Comparison of ENCODE assay signal across 18 cellular contexts in genomic region chr17:69357701-69358100, GRCh38. TPM values are rescaled to one million over a fixed set of nuclear protein-coding genes. Genes with fewer than 3 reads are reported as not detected.
DNase-seq lines count a peak whose midpoint lies in the region; ATAC-seq and TF ChIP-seq lines count a peak whose summit lies in the region.
"Had no signal": no experiment of that assay in that cellular context is flagged by ENCODE, and none has a peak within 500 bp of the region (broad histone marks: within the 10 kb centered on the region; RNA-seq: fewer than 3 reads in every experiment).

No MANE protein-coding gene starts in this region.

- no peak overlapping the region for H3K27ac Mint-ChIP-seq in MCF 10A (ENCODE audit: low read depth, unreplicated experiment)
- H3K27ac Mint-ChIP-seq in stimulated activated naive B cell treated with anti-CD40 and anti-IgM and Interleukin-4, amounts not matched to agents 10 μg/mL and 1 μg/mL and 100 μg/mL, for 72 hours: no peak overlapping the region
- H3K27ac Mint-ChIP-seq: HFFc6 had no signal

- H3K27me3 ChIP-seq in breast epithelium (no peaks in the 10 kb centered on the region), suprapubic skin (no peaks in the 10 kb centered on the region)
- H3K27me3 ChIP-seq: pancreas, testis had no signal

- no TSS peak for BruUV-seq in MCF 10A (replicated peaks; lab: Mats Ljungman, UMichigan)

- H3K36me3 Mint-ChIP-seq in MCF 10A (ENCODE audit: insufficient read depth, unreplicated experiment): no peaks in the 10 kb centered on the region
- no peaks in the 10 kb centered on the region for H3K36me3 Mint-ChIP-seq in stimulated activated naive B cell treated with anti-CD40 and anti-IgM and Interleukin-4, amounts not matched to agents 10 μg/mL and 1 μg/mL and 100 μg/mL, for 72 hours

- no peaks in the 10 kb centered on the region for H3K4me1 Mint-ChIP-seq in MCF 10A (ENCODE audit: insufficient read depth, unreplicated experiment)
- no peaks in the 10 kb centered on the region for H3K4me1 Mint-ChIP-seq in stimulated activated naive B cell treated with anti-CD40 and anti-IgM and Interleukin-4, amounts not matched to agents 10 μg/mL and 1 μg/mL and 100 μg/mL, for 72 hours

- H3K4me3 ChIP-seq in breast epithelium: no peak overlapping the region
- H3K4me3 ChIP-seq in epithelial cell of proximal tubule (ENCODE audit: low read depth, low read length): no peak overlapping the region
- H3K4me3 ChIP-seq in suprapubic skin: no peak overlapping the region
- H3K4me3 ChIP-seq: gastroesophageal sphincter, pancreas, testis had no signal

- no peaks in the 10 kb centered on the region for H3K36me3 ChIP-seq in breast epithelium
- H3K36me3 ChIP-seq in suprapubic skin: no peaks in the 10 kb centered on the region
- H3K36me3 ChIP-seq: gastroesophageal sphincter, pancreas had no signal

- H3K27ac ChIP-seq in breast epithelium (no peak overlapping the region), suprapubic skin (no peak overlapping the region)
- H3K27ac ChIP-seq: gastroesophageal sphincter, pancreas, testis had no signal

- no peaks in the 10 kb centered on the region for H3K4me1 ChIP-seq in breast epithelium
- no peaks in the 10 kb centered on the region for H3K4me1 ChIP-seq in suprapubic skin
- H3K4me1 ChIP-seq: gastroesophageal sphincter, pancreas, testis had no signal

- H3K27me3 Mint-ChIP-seq in MCF 10A (ENCODE audit: insufficient read depth, unreplicated experiment): no peaks in the 10 kb centered on the region
- H3K27me3 Mint-ChIP-seq in stimulated activated naive B cell treated with anti-CD40 and anti-IgM and Interleukin-4, amounts not matched to agents 10 μg/mL and 1 μg/mL and 100 μg/mL, for 72 hours: peaks cover 11 to 23% of the 10 kb centered on the region in 2 donors

- WGBS in suprapubic skin: 38% methylated on average over 2 of the region's 2 CpGs

- POLR2A ChIA-PET in MCF 10A (lab: Yijun Ruan, JAX): interaction anchor here (0.5 to 1.8 kb wide), 3 partner anchors 31 to 145 kb away, joined by 3 to 7 read pairs (median 5); partner anchors contain the start of gene ABCA5

- CTCF ChIA-PET in MCF 10A (lab: Yijun Ruan, JAX): interaction anchor here (0.7 to 2.0 kb wide), 3 partner anchors 23 to 173 kb away, joined by 3 to 7 read pairs (median 3); no protein-coding TSS in a partner anchor

- TF ChIP-seq POLR2A in breast epithelium (IDR thresholded peaks at IDR 0.05) (no peak), suprapubic skin (IDR thresholded peaks at IDR 0.05) (no peak)

- no peak for TF ChIP-seq CTCF in MCF 10A (IDR thresholded peaks at IDR 0.05; ENCODE audit: unreplicated experiment)
- no peak for TF ChIP-seq CTCF in breast epithelium (IDR thresholded peaks at IDR 0.05)
- TF ChIP-seq CTCF in epithelial cell of proximal tubule (conservative IDR thresholded peaks at IDR 0.05; ENCODE audit: low read depth, low read length): peak; percentile 36
- TF ChIP-seq CTCF in suprapubic skin (IDR thresholded peaks at IDR 0.05): no peak

- no peaks in the 10 kb centered on the region for H3K9me3 Mint-ChIP-seq in MCF 10A (ENCODE audit: unreplicated experiment)
- H3K9me3 Mint-ChIP-seq in stimulated activated naive B cell treated with anti-CD40 and anti-IgM and Interleukin-4, amounts not matched to agents 10 μg/mL and 1 μg/mL and 100 μg/mL, for 72 hours: no peaks in the 10 kb centered on the region
- H3K9me3 Mint-ChIP-seq: HFFc6 had no signal

- peak; percentile 34 for DNase-seq in MCF 10A (ENCODE audit: unreplicated experiment)
- DNase-seq in breast epithelium (ENCODE audit: low spot score in 2 of 2): no peak
- DNase-seq in NCI-H82 (lab: John Stamatoyannopoulos, UW): peak; percentile 64
- peak; percentile 19 for DNase-seq in epithelial cell of proximal tubule (ENCODE audit: low read depth)
- DNase-seq in suprapubic skin (ENCODE audit: low spot score in 2 of 2): no peak
- DNase-seq in central memory CD4-positive, alpha-beta T cell: no peak
- no peak for DNase-seq in stimulated activated CD4-positive, alpha-beta T cell treated with anti-CD3 and anti-CD28 coated beads, Interleukin-15, amount 100 ng/mL, for 24 hours
- no peak for DNase-seq in stimulated activated naive B cell treated with anti-CD40 and anti-IgM and Interleukin-4, amounts not matched to agents 10 μg/mL and 1 μg/mL and 100 μg/mL, for 72 hours
- DNase-seq: activated CD8-positive, alpha-beta memory T cell treated with anti-CD3 and anti-CD28 coated beads for 24 hours; activated effector memory CD4-positive, alpha-beta T cell treated with anti-CD3 and anti-CD28 coated beads, Interleukin-2, amount 50 U/mL, for 16 hours; effector CD8-positive, alpha-beta T cell; HFFc6; islet precursor cell; MV-4-11; NCI-H510A treated with DMSO at 0.1 percent for 48 hours; pancreas; testis had no signal

- intact Hi-C loops in MCF 10A (cut with micrococcal nuclease) (no loop called here), breast epithelium (cut with DNase I; ENCODE audit: low total_unique reads) (loop anchor here (2.0 kb wide), 1 partner anchor 51 kb away; no protein-coding TSS in a partner anchor)

- no peak overlapping the region for H3K4me3 Mint-ChIP-seq in MCF 10A (ENCODE audit: unreplicated experiment)
- no peak overlapping the region for H3K4me3 Mint-ChIP-seq in stimulated activated naive B cell treated with anti-CD40 and anti-IgM and Interleukin-4, amounts not matched to agents 10 μg/mL and 1 μg/mL and 100 μg/mL, for 72 hours
- H3K4me3 Mint-ChIP-seq: HFFc6 had no signal

- TF ChIP-seq EP300 in suprapubic skin (IDR thresholded peaks at IDR 0.05): no peak

- H3K9me3 ChIP-seq in breast epithelium (no peaks in the 10 kb centered on the region), suprapubic skin (no peaks in the 10 kb centered on the region)
- H3K9me3 ChIP-seq: gastroesophageal sphincter, pancreas, testis had no signal

- ATAC-seq in stimulated activated naive B cell treated with anti-CD40 and anti-IgM and Interleukin-4, amounts not matched to agents 10 μg/mL and 1 μg/mL and 100 μg/mL, for 72 hours (replicated peaks): no peak
- ATAC-seq: gastroesophageal sphincter had no signal

RNA-seq across cellular contexts. Expression of gene ABCA5, which starts 30.8 kb away (rescaled TPM):
- total RNA-seq in MCF 10A (2022) (7.6 and 9.6 TPM in 2 replicates), breast epithelium (100 to 1,000 TPM in 1 of 3 donors, 10 to 100 TPM in 2; 88.8 to 152 (median 93.1) TPM), epithelial cell of proximal tubule (2.7 and 4.5 TPM in 2 replicates), suprapubic skin (100 to 1,000 TPM in 1 of 4 donors, 10 to 100 TPM in 3; 48.9 to 211 (median 62.9) TPM)

RNA-seq across cellular contexts. Expression of gene MAP2K6, which starts 56.8 kb away (rescaled TPM):
- total RNA-seq in MCF 10A (2022) (0.28 and 0.37 TPM in 2 replicates), breast epithelium (10 to 100 TPM; 10.9 to 54.9 (median 16.7) TPM), epithelial cell of proximal tubule (0.72 and 1.8 TPM in 2 replicates), suprapubic skin (1 to 10 TPM; 2.4 to 6.3 (median 3.9) TPM)

Comparison
In these comparisons a context has a peak if more than half of its experiments do, and no peak if none do; other contexts are left out.
1. DNase-seq: peak in MCF 10A (single experiment), NCI-H82 (single experiment) and epithelial cell of proximal tubule (single experiment); none in breast epithelium (0 of 2), suprapubic skin (0 of 2), central memory CD4-positive, alpha-beta T cell (single experiment), stimulated activated CD4-positive, alpha-beta T cell treated with anti-CD3 and anti-CD28 coated beads, Interleukin-15, amount 100 ng/mL, for 24 hours (single experiment) and stimulated activated naive B cell treated with anti-CD40 and anti-IgM and Interleukin-4, amounts not matched to agents 10 μg/mL and 1 μg/mL and 100 μg/mL, for 72 hours (single experiment).